In the genomic region with DNA sequence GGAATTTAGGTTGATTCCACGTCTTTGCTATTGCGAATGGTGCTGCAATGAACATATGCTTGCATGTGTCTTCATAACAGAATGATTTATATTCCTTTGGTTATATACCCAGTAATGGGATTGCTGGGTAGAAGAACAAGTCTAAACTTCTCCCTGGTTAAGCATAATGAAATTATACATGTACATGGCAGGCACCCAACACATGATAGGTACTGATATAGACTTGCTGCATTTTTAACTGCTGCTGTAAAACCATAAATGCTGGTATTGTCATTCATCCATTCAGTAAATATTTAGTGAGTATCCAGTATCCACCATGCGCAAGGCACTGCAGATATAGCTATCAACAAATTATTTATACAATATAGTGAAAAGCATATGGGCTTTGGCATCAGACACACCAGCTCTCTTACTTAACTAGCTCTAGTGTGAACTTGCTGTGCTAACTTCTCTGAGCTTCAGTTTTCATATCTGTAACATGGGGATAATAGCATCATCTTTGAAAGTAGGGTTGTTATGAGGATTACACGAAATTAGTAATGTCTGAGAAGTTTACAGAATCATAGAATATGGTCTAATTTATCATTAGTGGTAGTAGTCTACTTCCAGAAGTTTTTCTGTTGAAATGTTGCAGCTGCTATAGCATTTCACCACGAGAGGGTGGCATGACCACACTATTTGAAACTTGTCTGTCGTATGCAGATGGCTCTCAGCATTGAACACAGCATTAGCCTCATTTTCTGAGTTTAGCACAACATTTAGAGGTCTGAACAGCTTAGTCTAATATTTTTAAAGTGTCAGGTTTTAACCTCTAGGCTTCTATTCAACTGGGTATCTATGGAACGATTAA, we compare ENCODE assay signal across 8 cellular contexts. TPM values are rescaled to one million over a fixed set of nuclear protein-coding genes. Genes with fewer than 3 reads are reported as not detected.
DNase-seq lines count a peak whose midpoint lies in the region; ATAC-seq and TF ChIP-seq lines count a peak whose summit lies in the region.
"Had no signal": no experiment of that assay in that cellular context is flagged by ENCODE, and none has a peak within 500 bp of the region (broad histone marks: within the 10 kb centered on the region; RNA-seq: fewer than 3 reads in every experiment).

No MANE protein-coding gene starts in this region.

- no peaks in the 10 kb centered on the region for H3K79me2 ChIP-seq in SU-DHL-6 (ENCODE audit: insufficient read depth, low read length)
- H3K79me2 ChIP-seq: parathyroid adenoma had no signal

- no peaks in the 10 kb centered on the region for H4K20me1 ChIP-seq in SU-DHL-6 (ENCODE audit: low read depth, low read length)

- H3K36me3 Mint-ChIP-seq in stimulated activated memory B cell treated with anti-CD40 and anti-IgM and Interleukin-4, amounts not matched to agents 10 μg/mL and 1 μg/mL and 100 μg/mL, for 72 hours, result no peaks in the 10 kb centered on the region

- DNase-seq in GM06990 (ENCODE audit: extremely low read depth, insufficient read length), result no peak
- peak in 1 of 2 donors; percentile 20 for DNase-seq in heart right ventricle
- DNase-seq in superior temporal gyrus (ENCODE audit: extremely low spot score), result peak; percentile 87

- peak; percentile 65 for TF ChIP-seq CTCF in GM06990 (IDR thresholded peaks at IDR 0.05; ENCODE audit: insufficient read depth, low read length, poor library complexity, severe bottlenecking)
- TF ChIP-seq CTCF in SU-DHL-6 (IDR thresholded peaks at IDR 0.05; ENCODE audit: insufficient read depth, low read length, poor library complexity, severe bottlenecking), result peak; percentile 28
- peak; percentile 25 to 65 (median 57) for TF ChIP-seq CTCF in heart right ventricle (IDR thresholded peaks at IDR 0.05)

- H3K27me3 ChIP-seq in GM06990 (replicated peaks; ENCODE audit: control insufficient read depth, insufficient read depth, low read length) (no peaks in the 10 kb centered on the region), SU-DHL-6 (ENCODE audit: low read length) (no peaks in the 10 kb centered on the region), heart right ventricle (peaks cover 0 to 27% (median 0%) of the 10 kb centered on the region in 7 donors)

- H3K9me2 ChIP-seq in SU-DHL-6 (replicated peaks; ENCODE audit: insufficient read depth, low read length), result no peaks in the 10 kb centered on the region

- no peak overlapping the region for H3K4me3 Mint-ChIP-seq in stimulated activated memory B cell treated with anti-CD40 and anti-IgM and Interleukin-4, amounts not matched to agents 10 μg/mL and 1 μg/mL and 100 μg/mL, for 72 hours

- H3K4me1 ChIP-seq in heart right ventricle, result no peaks in the 10 kb centered on the region
- H3K4me1 ChIP-seq: parathyroid adenoma had no signal

- H3K4me2 ChIP-seq in SU-DHL-6 (ENCODE audit: low read depth, low read length, poor library complexity, severe bottlenecking), result no peak overlapping the region

- no peak overlapping the region for H2AFZ ChIP-seq in SU-DHL-6 (ENCODE audit: low read depth, low read length, severe bottlenecking)
- H2AFZ ChIP-seq: parathyroid adenoma had no signal

- H3K27ac ChIP-seq in SU-DHL-6 (ENCODE audit: low read depth, low read length), result no peak overlapping the region
- no peak overlapping the region for H3K27ac ChIP-seq in heart right ventricle
- H3K27ac ChIP-seq: parathyroid adenoma had no signal

- H3K27ac Mint-ChIP-seq in stimulated activated memory B cell treated with anti-CD40 and anti-IgM and Interleukin-4, amounts not matched to agents 10 μg/mL and 1 μg/mL and 100 μg/mL, for 72 hours, result no peak overlapping the region

- ATAC-seq in GM19452 (IDR thresholded peaks at IDR 0.05; ENCODE audit: unreplicated experiment), result peak; percentile 79
- ATAC-seq in HG03469 (IDR thresholded peaks at IDR 0.05; ENCODE audit: unreplicated experiment), result peak; percentile 91
- ATAC-seq in heart right ventricle, result no peak
- no peak for ATAC-seq in stimulated activated memory B cell treated with anti-CD40 and anti-IgM and Interleukin-4, amounts not matched to agents 10 μg/mL and 1 μg/mL and 100 μg/mL, for 72 hours

- H3K9ac ChIP-seq in SU-DHL-6 (ENCODE audit: low read length), result no peak overlapping the region
- H3K9ac ChIP-seq: parathyroid adenoma had no signal

- no peak overlapping the region for H3K4me3 ChIP-seq in GM06990 (replicated peaks; ENCODE audit: low read depth, low read length)
- H3K4me3 ChIP-seq in SU-DHL-6 (ENCODE audit: insufficient read depth, low read length, poor library complexity, severe bottlenecking), result no peak overlapping the region
- no peak overlapping the region for H3K4me3 ChIP-seq in heart right ventricle

- intact Hi-C loops in heart right ventricle (cut with DNase I), result no loop called here

- 47% methylated on average over 7 of the region's 7 CpGs for WGBS in heart right ventricle, 2 donors

- no peaks in the 10 kb centered on the region for H3K9me3 Mint-ChIP-seq in stimulated activated memory B cell treated with anti-CD40 and anti-IgM and Interleukin-4, amounts not matched to agents 10 μg/mL and 1 μg/mL and 100 μg/mL, for 72 hours

- H3K36me3 ChIP-seq in GM06990 (ENCODE audit: control insufficient read depth, insufficient read depth, low read length), result no peaks in the 10 kb centered on the region
- H3K36me3 ChIP-seq in SU-DHL-6 (ENCODE audit: low read length), result no peaks in the 10 kb centered on the region
- no peaks in the 10 kb centered on the region for H3K36me3 ChIP-seq in heart right ventricle

- no peaks in the 10 kb centered on the region for H3K4me1 Mint-ChIP-seq in stimulated activated memory B cell treated with anti-CD40 and anti-IgM and Interleukin-4, amounts not matched to agents 10 μg/mL and 1 μg/mL and 100 μg/mL, for 72 hours

- peaks cover 11% of the 10 kb centered on the region for H3K27me3 Mint-ChIP-seq in stimulated activated memory B cell treated with anti-CD40 and anti-IgM and Interleukin-4, amounts not matched to agents 10 μg/mL and 1 μg/mL and 100 μg/mL, for 72 hours

- H3F3A ChIP-seq in SU-DHL-6 (ENCODE audit: insufficient read depth), result no peaks in the 10 kb centered on the region

- H3K9me3 ChIP-seq in SU-DHL-6 (ENCODE audit: insufficient read depth, low read length) (no peaks in the 10 kb centered on the region), heart right ventricle (no peaks in the 10 kb centered on the region)

RNA-seq across cellular contexts. Expression of gene SEL1L, which starts 32.0 kb away (rescaled TPM):
- total RNA-seq in heart right ventricle, result 10 to 100 TPM; 47.6 to 87.7 (median 58.3) TPM
- 10 to 100 TPM; 10.6 to 20.9 TPM for polyA plus RNA-seq in heart right ventricle

Comparison
In these comparisons a context has a peak if more than half of its experiments do, and no peak if none do; other contexts are left out.
1. ATAC-seq: peak in GM19452 (single experiment) and HG03469 (single experiment); none in heart right ventricle (0 of 8) and stimulated activated memory B cell treated with anti-CD40 and anti-IgM and Interleukin-4, amounts not matched to agents 10 μg/mL and 1 μg/mL and 100 μg/mL, for 72 hours (single experiment).
2. Peak in every context shown above with its lines, with median percentiles within 50 percentile points of each other: CTCF ChIP-seq.